In genomic region chr6:19804362-19805145, GRCh38 we compare ENCODE assay signal across 1 cellular context.
TF ChIP-seq lines count a peak whose summit lies in the region.

No MANE protein-coding gene starts in this region.

TF ChIP-seq in K562, 482 proteins besides CTCF, POLR2A, EP300 and RAD21 (continued from another document and continues in another):
- TF ChIP-seq, protein P1, sequence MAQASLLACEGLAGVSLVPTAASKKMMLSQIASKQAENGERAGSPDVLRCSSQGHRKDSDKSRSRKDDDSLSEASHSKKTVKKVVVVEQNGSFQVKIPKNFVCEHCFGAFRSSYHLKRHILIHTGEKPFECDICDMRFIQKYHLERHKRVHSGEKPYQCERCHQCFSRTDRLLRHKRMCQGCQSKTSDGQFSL (CRISPR knock-in tag; IDR thresholded peaks at IDR 0.05): peak; percentile 84
- TF ChIP-seq, protein P1 (tag; IDR thresholded peaks at IDR 0.05): peak in 1 of 2 experiments; percentile 78; a peak in 2 of 4 replicates
- TF ChIP-seq NCOR1 (IDR thresholded peaks at IDR 0.05): peak; percentile 82
- peak; percentile 77 for TF ChIP-seq RBBP5 (IDR thresholded peaks at IDR 0.05; ENCODE audit: borderline replicate concordance, insufficient read depth, low read length, poor library complexity, severe bottlenecking)
- TF ChIP-seq ZNF644 (tag; IDR thresholded peaks at IDR 0.05; ENCODE audit: low read depth): no peak
- TF ChIP-seq, protein P2, sequence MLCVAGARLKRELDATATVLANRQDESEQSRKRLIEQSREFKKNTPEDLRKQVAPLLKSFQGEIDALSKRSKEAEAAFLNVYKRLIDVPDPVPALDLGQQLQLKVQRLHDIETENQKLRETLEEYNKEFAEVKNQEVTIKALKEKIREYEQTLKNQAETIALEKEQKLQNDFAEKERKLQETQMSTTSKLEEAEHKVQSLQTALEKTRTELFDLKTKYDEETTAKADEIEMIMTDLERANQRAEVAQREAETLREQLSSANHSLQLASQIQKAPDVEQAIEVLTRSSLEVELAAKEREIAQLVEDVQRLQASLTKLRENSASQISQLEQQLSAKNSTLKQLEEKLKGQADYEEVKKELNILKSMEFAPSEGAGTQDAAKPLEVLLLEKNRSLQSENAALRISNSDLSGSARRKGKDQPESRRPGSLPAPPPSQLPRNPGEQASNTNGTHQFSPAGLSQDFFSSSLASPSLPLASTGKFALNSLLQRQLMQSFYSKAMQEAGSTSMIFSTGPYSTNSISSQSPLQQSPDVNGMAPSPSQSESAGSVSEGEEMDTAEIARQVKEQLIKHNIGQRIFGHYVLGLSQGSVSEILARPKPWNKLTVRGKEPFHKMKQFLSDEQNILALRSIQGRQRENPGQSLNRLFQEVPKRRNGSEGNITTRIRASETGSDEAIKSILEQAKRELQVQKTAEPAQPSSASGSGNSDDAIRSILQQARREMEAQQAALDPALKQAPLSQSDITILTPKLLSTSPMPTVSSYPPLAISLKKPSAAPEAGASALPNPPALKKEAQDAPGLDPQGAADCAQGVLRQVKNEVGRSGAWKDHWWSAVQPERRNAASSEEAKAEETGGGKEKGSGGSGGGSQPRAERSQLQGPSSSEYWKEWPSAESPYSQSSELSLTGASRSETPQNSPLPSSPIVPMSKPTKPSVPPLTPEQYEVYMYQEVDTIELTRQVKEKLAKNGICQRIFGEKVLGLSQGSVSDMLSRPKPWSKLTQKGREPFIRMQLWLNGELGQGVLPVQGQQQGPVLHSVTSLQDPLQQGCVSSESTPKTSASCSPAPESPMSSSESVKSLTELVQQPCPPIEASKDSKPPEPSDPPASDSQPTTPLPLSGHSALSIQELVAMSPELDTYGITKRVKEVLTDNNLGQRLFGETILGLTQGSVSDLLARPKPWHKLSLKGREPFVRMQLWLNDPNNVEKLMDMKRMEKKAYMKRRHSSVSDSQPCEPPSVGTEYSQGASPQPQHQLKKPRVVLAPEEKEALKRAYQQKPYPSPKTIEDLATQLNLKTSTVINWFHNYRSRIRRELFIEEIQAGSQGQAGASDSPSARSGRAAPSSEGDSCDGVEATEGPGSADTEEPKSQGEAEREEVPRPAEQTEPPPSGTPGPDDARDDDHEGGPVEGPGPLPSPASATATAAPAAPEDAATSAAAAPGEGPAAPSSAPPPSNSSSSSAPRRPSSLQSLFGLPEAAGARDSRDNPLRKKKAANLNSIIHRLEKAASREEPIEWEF (CRISPR knock-in tag; IDR thresholded peaks at IDR 0.05): no peak
- TF ChIP-seq, protein P3, sequence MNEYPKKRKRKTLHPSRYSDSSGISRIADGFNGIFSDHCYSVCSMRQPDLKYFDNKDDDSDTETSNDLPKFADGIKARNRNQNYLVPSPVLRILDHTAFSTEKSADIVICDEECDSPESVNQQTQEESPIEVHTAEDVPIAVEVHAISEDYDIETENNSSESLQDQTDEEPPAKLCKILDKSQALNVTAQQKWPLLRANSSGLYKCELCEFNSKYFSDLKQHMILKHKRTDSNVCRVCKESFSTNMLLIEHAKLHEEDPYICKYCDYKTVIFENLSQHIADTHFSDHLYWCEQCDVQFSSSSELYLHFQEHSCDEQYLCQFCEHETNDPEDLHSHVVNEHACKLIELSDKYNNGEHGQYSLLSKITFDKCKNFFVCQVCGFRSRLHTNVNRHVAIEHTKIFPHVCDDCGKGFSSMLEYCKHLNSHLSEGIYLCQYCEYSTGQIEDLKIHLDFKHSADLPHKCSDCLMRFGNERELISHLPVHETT (CRISPR knock-in tag; conservative IDR thresholded peaks at IDR 0.05 in 1 of 2, IDR thresholded peaks at IDR 0.05 in 1 of 2): 0 out of 4 replicates have a peak, but pooled peaks of 1 of the 2 experiments have one; percentile 42
- no peak for TF ChIP-seq ZNF830 (CRISPR knock-in tag; IDR thresholded peaks at IDR 0.05)
- TF ChIP-seq, protein P4, sequence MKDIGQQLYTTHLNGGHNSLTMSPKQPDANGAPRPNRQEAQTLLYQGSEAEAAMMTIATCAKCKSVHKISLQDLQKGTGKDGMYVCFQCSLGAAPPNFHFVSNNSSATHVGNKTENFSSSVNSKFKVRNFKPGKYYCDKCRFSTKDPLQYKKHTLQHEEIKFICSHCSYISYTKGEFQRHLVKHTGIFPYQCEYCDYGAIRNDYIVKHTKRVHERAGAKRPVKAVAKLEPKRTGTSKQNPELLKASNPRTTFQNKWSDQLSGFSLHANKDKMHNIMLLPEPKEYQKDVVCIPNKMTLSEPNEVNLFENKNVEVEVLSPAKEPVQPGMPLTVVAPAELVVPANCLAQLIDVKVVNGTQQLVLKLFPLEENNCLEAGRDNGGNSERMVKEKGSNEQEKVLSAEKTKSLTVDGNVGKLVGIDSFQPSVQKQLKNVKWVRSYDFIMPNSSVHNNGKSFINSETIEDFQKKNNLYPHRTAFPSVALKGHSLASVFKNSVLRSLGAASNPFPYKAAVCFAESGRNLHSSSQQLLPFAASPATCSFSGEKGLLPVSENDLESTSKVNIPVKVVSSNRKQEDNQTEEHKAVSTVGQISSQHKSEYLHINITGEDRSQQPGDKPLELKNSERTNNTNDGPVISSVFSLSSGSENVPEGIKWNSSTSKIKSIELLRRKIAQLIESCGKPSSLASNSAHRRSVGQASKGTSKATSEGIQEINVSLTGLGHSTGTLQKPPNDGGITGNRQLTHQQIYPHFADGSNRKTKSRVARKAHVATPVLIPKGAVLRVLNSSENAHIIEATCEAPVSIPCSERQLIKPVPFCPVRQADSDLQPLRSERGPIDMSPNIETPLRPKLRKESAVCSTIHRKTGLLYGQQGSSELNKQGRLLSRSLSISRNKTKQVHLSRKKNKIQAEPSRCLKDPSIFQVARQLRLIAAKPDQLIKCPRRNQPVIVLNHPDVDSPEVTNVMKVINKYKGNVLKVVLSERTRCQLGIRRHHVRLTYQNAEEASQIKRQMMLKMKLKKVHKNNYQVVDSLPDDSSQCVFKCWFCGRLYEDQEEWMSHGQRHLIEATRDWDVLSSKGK (CRISPR knock-in tag; IDR thresholded peaks at IDR 0.05): no peak
- peak; percentile 99 for TF ChIP-seq CXXC5 (CRISPR knock-in tag; IDR thresholded peaks at IDR 0.05)
- no peak for TF ChIP-seq SAFB2 (IDR thresholded peaks at IDR 0.05; ENCODE audit: borderline replicate concordance, low read depth, low read length, severe bottlenecking)
- TF ChIP-seq DMBX1 (CRISPR knock-in tag; IDR thresholded peaks at IDR 0.05; ENCODE audit: borderline replicate concordance): peak; percentile 51; the same call in 1 of the 2 replicates
- TF ChIP-seq MYNN (IDR thresholded peaks at IDR 0.05): peak; percentile 57; the same call in 1 of the 2 replicates
- TF ChIP-seq MYNN (CRISPR knock-in tag; IDR thresholded peaks at IDR 0.05): no peak
- 0 out of 2 replicates have a peak, but pooled peaks have one; percentile 48 for TF ChIP-seq ZNF24 (IDR thresholded peaks at IDR 0.05)
- TF ChIP-seq, protein P5, sequence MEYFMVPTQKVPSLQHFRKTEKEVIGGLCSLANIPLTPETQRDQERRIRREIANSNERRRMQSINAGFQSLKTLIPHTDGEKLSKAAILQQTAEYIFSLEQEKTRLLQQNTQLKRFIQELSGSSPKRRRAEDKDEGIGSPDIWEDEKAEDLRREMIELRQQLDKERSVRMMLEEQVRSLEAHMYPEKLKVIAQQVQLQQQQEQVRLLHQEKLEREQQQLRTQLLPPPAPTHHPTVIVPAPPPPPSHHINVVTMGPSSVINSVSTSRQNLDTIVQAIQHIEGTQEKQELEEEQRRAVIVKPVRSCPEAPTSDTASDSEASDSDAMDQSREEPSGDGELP (CRISPR knock-in tag; IDR thresholded peaks at IDR 0.05; ENCODE audit: borderline replicate concordance): peak; percentile 100
- no peak for TF ChIP-seq CBFB (CRISPR knock-in tag; IDR thresholded peaks at IDR 0.05)
- TF ChIP-seq, protein P6, sequence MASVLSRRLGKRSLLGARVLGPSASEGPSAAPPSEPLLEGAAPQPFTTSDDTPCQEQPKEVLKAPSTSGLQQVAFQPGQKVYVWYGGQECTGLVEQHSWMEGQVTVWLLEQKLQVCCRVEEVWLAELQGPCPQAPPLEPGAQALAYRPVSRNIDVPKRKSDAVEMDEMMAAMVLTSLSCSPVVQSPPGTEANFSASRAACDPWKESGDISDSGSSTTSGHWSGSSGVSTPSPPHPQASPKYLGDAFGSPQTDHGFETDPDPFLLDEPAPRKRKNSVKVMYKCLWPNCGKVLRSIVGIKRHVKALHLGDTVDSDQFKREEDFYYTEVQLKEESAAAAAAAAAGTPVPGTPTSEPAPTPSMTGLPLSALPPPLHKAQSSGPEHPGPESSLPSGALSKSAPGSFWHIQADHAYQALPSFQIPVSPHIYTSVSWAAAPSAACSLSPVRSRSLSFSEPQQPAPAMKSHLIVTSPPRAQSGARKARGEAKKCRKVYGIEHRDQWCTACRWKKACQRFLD (CRISPR knock-in tag; IDR thresholded peaks at IDR 0.05): peak; percentile 82
- TF ChIP-seq COPS2 (conservative IDR thresholded peaks at IDR 0.05): no peak
- TF ChIP-seq SMC3 (conservative IDR thresholded peaks at IDR 0.05; ENCODE audit: insufficient read depth, low read depth, low read length): peak; percentile 24; the same call in 1 of the 2 replicates
- no peak for TF ChIP-seq FOXK1 (CRISPR knock-in tag; IDR thresholded peaks at IDR 0.05; ENCODE audit: borderline replicate concordance)
- TF ChIP-seq RFX5 (IDR thresholded peaks at IDR 0.05; ENCODE audit: low read depth, low read length): 0 out of 2 replicates have a peak, but pooled peaks have one; percentile 39
- no peak for TF ChIP-seq GABPB2 (CRISPR knock-in tag; conservative IDR thresholded peaks at IDR 0.05)
- 0 out of 4 replicates have a peak, but pooled peaks of 1 of the 2 experiments have one; percentile 30 for TF ChIP-seq KDM1A (IDR thresholded peaks at IDR 0.05)
- TF ChIP-seq ZBTB17 (CRISPR knock-in tag; IDR thresholded peaks at IDR 0.05): peak; percentile 77; the same call in 1 of the 2 replicates
- TF ChIP-seq CREM (IDR thresholded peaks at IDR 0.05; ENCODE audit: low read depth): peak; percentile 98
- TF ChIP-seq, protein P7, sequence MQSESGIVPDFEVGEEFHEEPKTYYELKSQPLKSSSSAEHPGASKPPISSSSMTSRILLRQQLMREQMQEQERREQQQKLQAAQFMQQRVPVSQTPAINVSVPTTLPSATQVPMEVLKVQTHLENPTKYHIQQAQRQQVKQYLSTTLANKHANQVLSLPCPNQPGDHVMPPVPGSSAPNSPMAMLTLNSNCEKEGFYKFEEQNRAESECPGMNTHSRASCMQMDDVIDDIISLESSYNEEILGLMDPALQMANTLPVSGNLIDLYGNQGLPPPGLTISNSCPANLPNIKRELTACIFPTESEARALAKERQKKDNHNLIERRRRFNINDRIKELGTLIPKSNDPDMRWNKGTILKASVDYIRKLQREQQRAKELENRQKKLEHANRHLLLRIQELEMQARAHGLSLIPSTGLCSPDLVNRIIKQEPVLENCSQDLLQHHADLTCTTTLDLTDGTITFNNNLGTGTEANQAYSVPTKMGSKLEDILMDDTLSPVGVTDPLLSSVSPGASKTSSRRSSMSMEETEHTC (IDR thresholded peaks at IDR 0.05): 0 out of 2 replicates have a peak, but pooled peaks have one; percentile 24
- no peak for TF ChIP-seq TAL1 (IDR thresholded peaks at IDR 0.05)
- TF ChIP-seq SAP30 (IDR thresholded peaks at IDR 0.05; ENCODE audit: borderline replicate concordance, insufficient read depth, low read depth, low read length, poor library complexity, severe bottlenecking): peak; percentile 98
- no peak for TF ChIP-seq XRCC3 (IDR thresholded peaks at IDR 0.05)
- TF ChIP-seq, protein P8, sequence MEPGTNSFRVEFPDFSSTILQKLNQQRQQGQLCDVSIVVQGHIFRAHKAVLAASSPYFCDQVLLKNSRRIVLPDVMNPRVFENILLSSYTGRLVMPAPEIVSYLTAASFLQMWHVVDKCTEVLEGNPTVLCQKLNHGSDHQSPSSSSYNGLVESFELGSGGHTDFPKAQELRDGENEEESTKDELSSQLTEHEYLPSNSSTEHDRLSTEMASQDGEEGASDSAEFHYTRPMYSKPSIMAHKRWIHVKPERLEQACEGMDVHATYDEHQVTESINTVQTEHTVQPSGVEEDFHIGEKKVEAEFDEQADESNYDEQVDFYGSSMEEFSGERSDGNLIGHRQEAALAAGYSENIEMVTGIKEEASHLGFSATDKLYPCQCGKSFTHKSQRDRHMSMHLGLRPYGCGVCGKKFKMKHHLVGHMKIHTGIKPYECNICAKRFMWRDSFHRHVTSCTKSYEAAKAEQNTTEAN (CRISPR knock-in tag; IDR thresholded peaks at IDR 0.05): peak; percentile 58; the same call in 1 of the 2 replicates
- TF ChIP-seq RAD51 (IDR thresholded peaks at IDR 0.05; ENCODE audit: borderline replicate concordance, low read depth): no peak
- peak; percentile 98 for TF ChIP-seq JUND (IDR thresholded peaks at IDR 0.05; ENCODE audit: borderline replicate concordance, low read depth, low read length)
- TF ChIP-seq JUND (tag; IDR thresholded peaks at IDR 0.05; ENCODE audit: borderline replicate concordance, low read depth, low read length): peak; percentile 95; the same call in 2 of the 3 replicates
- peak; percentile 75 for TF ChIP-seq NFE2 (IDR thresholded peaks at IDR 0.05; ENCODE audit: low read depth)
- TF ChIP-seq ZBTB11 (CRISPR knock-in tag; IDR thresholded peaks at IDR 0.05): peak in 1 of 3 experiments; percentile 57; a peak in 2 of 6 replicates
- peak; percentile 89 for TF ChIP-seq ZNF511 (CRISPR knock-in tag; IDR thresholded peaks at IDR 0.05)
- TF ChIP-seq NONO (IDR thresholded peaks at IDR 0.05; ENCODE audit: low read depth in 2 of 2, low read length in 1 of 2): peak; percentile 81 to 83; a peak in 3 of 4 replicates
- TF ChIP-seq PHTF2 (CRISPR knock-in tag; IDR thresholded peaks at IDR 0.05): no peak
- peak in 1 of 2 experiments; percentile 93; a peak in 2 of 4 replicates for TF ChIP-seq CSDE1 (IDR thresholded peaks at IDR 0.05)
- TF ChIP-seq PTTG1 (tag; IDR thresholded peaks at IDR 0.05; ENCODE audit: low read depth): no peak
